Comparison of ENCODE assay signal across 14 cellular contexts in the genomic region with DNA sequence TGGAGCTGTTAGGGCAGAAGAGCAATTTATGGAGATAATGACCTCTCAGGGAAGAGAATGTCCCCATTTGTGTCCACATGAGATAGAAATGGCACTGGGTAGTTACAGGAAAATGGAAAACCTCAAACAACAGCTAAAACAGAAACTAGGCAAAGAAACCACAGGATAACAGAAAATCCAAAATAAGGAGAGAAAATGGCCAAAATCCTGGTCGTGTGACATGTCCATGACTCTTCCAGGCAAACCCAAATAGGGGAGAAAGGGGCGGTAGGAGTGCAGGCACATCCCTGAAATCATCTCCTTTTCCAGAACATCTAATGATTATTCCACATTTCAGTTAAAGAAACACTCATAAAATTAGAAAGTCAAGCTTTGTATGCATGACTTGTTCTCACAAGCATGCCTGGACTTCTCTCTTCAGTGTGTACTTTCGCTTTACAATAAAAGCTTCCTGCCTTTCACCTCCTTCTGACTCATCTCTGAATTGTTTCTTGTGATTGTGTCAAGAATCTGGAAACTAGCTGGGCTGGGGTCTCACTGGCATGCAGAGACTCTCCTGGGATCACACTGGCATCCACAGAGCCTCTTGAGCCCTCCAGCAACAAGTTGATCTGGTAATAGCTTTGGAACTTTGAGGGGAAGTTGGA.
A peak's percentile ranks its signal among the peaks of the same experiment; 100 is the strongest.
DNase-seq lines count a peak whose midpoint lies in the region; ATAC-seq, FAIRE-seq and TF ChIP-seq lines count a peak whose summit lies in the region.
"Had no signal": no experiment of that assay in that cellular context is flagged by ENCODE, and none has a peak within 500 bp of the region (broad histone marks: within the 10 kb centered on the region; RNA-seq: fewer than 3 reads in every experiment).

No MANE protein-coding gene starts in this region.

- H3K4me1 ChIP-seq in OCI-LY3 (ENCODE audit: low read length), result peaks cover 30% of the 10 kb centered on the region
- H3K4me1 ChIP-seq: thyroid gland had no signal

- no peak overlapping the region for H3K4me3 Mint-ChIP-seq in stimulated activated naive CD8-positive, alpha-beta T cell treated with anti-CD3 and anti-CD28 coated beads, Interleukin-15, amount 100 ng/mL, for 72 hours
- H3K4me3 Mint-ChIP-seq: activated naive CD8-positive, alpha-beta T cell treated with anti-CD3 and anti-CD28 coated beads, Interleukin-2, amount 10 ng/mL, durations not matched to agents 7 days and 5 days had no signal

- H3K9me3 Mint-ChIP-seq in stimulated activated naive CD8-positive, alpha-beta T cell treated with anti-CD3 and anti-CD28 coated beads, Interleukin-15, amount 100 ng/mL, for 72 hours, result peaks cover 10 to 14% of the 10 kb centered on the region in 2 donors

- peaks cover 21% of the 10 kb centered on the region for H3K9me3 ChIP-seq in OCI-LY3 (ENCODE audit: insufficient read depth, low read length)
- H3K9me3 ChIP-seq: thyroid gland had no signal

- H3K27me3 Mint-ChIP-seq in stimulated activated naive CD8-positive, alpha-beta T cell treated with anti-CD3 and anti-CD28 coated beads, Interleukin-15, amount 100 ng/mL, for 72 hours, result no peaks in the 10 kb centered on the region
- H3K27me3 Mint-ChIP-seq: activated naive CD8-positive, alpha-beta T cell treated with anti-CD3 and anti-CD28 coated beads, Interleukin-2, amount 10 ng/mL, durations not matched to agents 7 days and 5 days had no signal

- no peak for TF ChIP-seq CTCF in OCI-LY3 (IDR thresholded peaks at IDR 0.05; ENCODE audit: low read depth, low read length)

- no peak for DNase-seq in GM18507 (ENCODE audit: extremely low spot score, insufficient read length, low read depth)
- peak; percentile 24 for DNase-seq in kidney glomerular epithelial cell (lab: John Stamatoyannopoulos, UW)
- DNase-seq in NCI-H524 (lab: John Stamatoyannopoulos, UW), result no peak
- DNase-seq in left colon, result no peak
- DNase-seq in stimulated activated naive CD8-positive, alpha-beta T cell treated with anti-CD3 and anti-CD28 coated beads, Interleukin-15, amount 100 ng/mL, for 72 hours, result no peak
- no peak for DNase-seq in SW 1271 (lab: John Stamatoyannopoulos, UW)
- DNase-seq: activated CD4-positive, alpha-beta T cell treated with anti-CD3 and anti-CD28 coated beads for 1 hour; activated naive CD8-positive, alpha-beta T cell treated with anti-CD3 and anti-CD28 coated beads, Interleukin-2, amount 10 ng/mL, durations not matched to agents 7 days and 5 days; OCI-M1; stimulated activated CD4-positive, alpha-beta T cell treated with anti-CD3 and anti-CD28 coated beads, Interleukin-2, amount 100 ng/mL, for 48 hours; thyroid gland had no signal

- no peak overlapping the region for H3K27ac ChIP-seq in OCI-LY3 (ENCODE audit: low read length)
- H3K27ac ChIP-seq: KMS-11, thyroid gland had no signal

- no peaks in the 10 kb centered on the region for H3K4me1 Mint-ChIP-seq in stimulated activated naive CD8-positive, alpha-beta T cell treated with anti-CD3 and anti-CD28 coated beads, Interleukin-15, amount 100 ng/mL, for 72 hours
- H3K4me1 Mint-ChIP-seq: activated naive CD8-positive, alpha-beta T cell treated with anti-CD3 and anti-CD28 coated beads, Interleukin-2, amount 10 ng/mL, durations not matched to agents 7 days and 5 days had no signal

- FAIRE-seq in GM18507 (lab: Jason Lieb, UNC), result peak; percentile 15

- no peaks in the 10 kb centered on the region for H3K27me3 ChIP-seq in OCI-LY3 (ENCODE audit: low read depth, low read length)
- H3K27me3 ChIP-seq: thyroid gland had no signal

- peaks cover 7% of the 10 kb centered on the region for H3K36me3 ChIP-seq in OCI-LY3 (replicated peaks; ENCODE audit: low read depth, low read length)
- H3K36me3 ChIP-seq: thyroid gland had no signal

- H4K20me1 ChIP-seq in OCI-LY3 (ENCODE audit: insufficient read depth, low read length), result no peaks in the 10 kb centered on the region

- intact Hi-C loops in left colon (cut with DNase I, micrococcal nuclease), result no loop called here

- 0 out of 2 replicates have a peak overlapping the region, but pooled peaks have one; percentile 0 for H3K4me3 ChIP-seq in OCI-LY3 (ENCODE audit: low read length)
- H3K4me3 ChIP-seq: thyroid gland had no signal

- no peak overlapping the region for H3K27ac Mint-ChIP-seq in stimulated activated naive CD8-positive, alpha-beta T cell treated with anti-CD3 and anti-CD28 coated beads, Interleukin-15, amount 100 ng/mL, for 72 hours
- H3K27ac Mint-ChIP-seq: activated naive CD8-positive, alpha-beta T cell treated with anti-CD3 and anti-CD28 coated beads, Interleukin-2, amount 10 ng/mL, durations not matched to agents 7 days and 5 days had no signal

- H3K79me2 ChIP-seq in OCI-LY3 (ENCODE audit: low read length), result no peaks in the 10 kb centered on the region

- ATAC-seq in HG02884 (IDR thresholded peaks at IDR 0.05; ENCODE audit: unreplicated experiment) (peak; percentile 72), left colon (no peak)
- no peak for ATAC-seq in stimulated activated naive CD8-positive, alpha-beta T cell treated with anti-CD3 and anti-CD28 coated beads, Interleukin-15, amount 100 ng/mL, for 72 hours

- no peak overlapping the region for H3K9ac ChIP-seq in OCI-LY3 (ENCODE audit: low read length)
- H3K9ac ChIP-seq: KMS-11 had no signal

- H2AFZ ChIP-seq in OCI-LY3 (ENCODE audit: low read depth, low read length), result no peak overlapping the region

- H3K4me2 ChIP-seq in OCI-LY3 (ENCODE audit: low read length), result peak overlapping the region; percentile 53
- H3K4me2 ChIP-seq: KMS-11 had no signal
